12 cellular contexts compared by ENCODE assay signal in the genomic region with DNA sequence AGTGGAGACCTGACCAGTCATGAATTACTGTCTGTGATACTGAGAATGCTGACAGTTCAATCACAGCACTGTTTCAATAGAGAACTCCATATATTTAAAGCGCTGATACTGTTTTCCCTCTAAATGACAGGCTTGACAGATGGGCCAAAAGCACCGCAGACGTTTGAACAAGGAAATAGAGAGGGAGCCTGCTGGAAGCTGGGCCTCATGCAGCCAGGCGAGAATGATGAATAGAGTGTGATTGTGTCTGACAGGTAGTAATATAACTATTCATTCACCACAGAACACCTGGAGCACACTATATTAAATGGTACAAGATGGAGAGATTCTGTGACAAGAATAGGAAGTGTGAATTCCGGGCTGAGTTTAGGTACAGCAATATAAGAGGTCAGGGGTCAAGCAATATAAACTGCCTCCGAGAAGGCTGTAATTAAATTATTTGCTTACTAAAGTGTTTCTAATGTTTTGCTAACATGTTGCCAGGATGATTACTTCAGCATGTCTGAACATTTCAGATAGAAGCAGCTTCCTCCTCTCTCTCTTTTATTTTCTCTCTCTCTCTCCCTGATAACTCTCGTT.
A peak's percentile ranks its signal among the peaks of the same experiment; 100 is the strongest.
DNase-seq lines count a peak whose midpoint lies in the region; ATAC-seq, FAIRE-seq and TF ChIP-seq lines count a peak whose summit lies in the region.
"Had no signal": no experiment of that assay in that cellular context is flagged by ENCODE, and none has a peak within 500 bp of the region (broad histone marks: within the 10 kb centered on the region; RNA-seq: fewer than 3 reads in every experiment).

No MANE protein-coding gene starts in this region.

- peaks cover 74% of the 10 kb centered on the region for H3K4me1 ChIP-seq in HUES48 (ENCODE audit: control insufficient read depth, insufficient read depth, low read length)
- peaks cover 4 to 15% of the 10 kb centered on the region in 2 donors for H3K4me1 ChIP-seq in kidney (ENCODE audit: control insufficient read depth in 1 of 2, insufficient read depth in 1 of 2, low read depth in 1 of 2, low read length in 2 of 2)

- H3K9me3 ChIP-seq in HUES48 (ENCODE audit: control insufficient read depth, insufficient read depth, low read length) (no peaks in the 10 kb centered on the region), kidney (ENCODE audit: control insufficient read depth in 1 of 2, low read length in 2 of 2) (no peaks in the 10 kb centered on the region)
- H3K9me3 ChIP-seq: spleen had no signal

- peak overlapping the region; percentile 57 for H3K27ac Mint-ChIP-seq in chondrocyte (ENCODE audit: unreplicated experiment)
- H3K27ac Mint-ChIP-seq in progenitor cell of endocrine pancreas: peak overlapping the region; percentile 93
- H3K27ac Mint-ChIP-seq: activated T-cell treated with anti-CD3 and anti-CD28 coated beads, Interleukin-2, amount 50 U/mL, for 72 hours had no signal

- peaks cover 47% of the 10 kb centered on the region for H3K4me1 Mint-ChIP-seq in chondrocyte (ENCODE audit: low read depth)
- H3K4me1 Mint-ChIP-seq in progenitor cell of endocrine pancreas (ENCODE audit: low read depth): peaks cover 59% of the 10 kb centered on the region

- H3K27me3 ChIP-seq in HUES48 (ENCODE audit: control insufficient read depth, insufficient read depth, low read length): no peaks in the 10 kb centered on the region
- H3K27me3 ChIP-seq: spleen had no signal

- H3K9me3 Mint-ChIP-seq in chondrocyte (ENCODE audit: low read depth) (no peaks in the 10 kb centered on the region), progenitor cell of endocrine pancreas (ENCODE audit: low read depth) (no peaks in the 10 kb centered on the region)
- H3K9me3 Mint-ChIP-seq: activated T-cell treated with anti-CD3 and anti-CD28 coated beads, Interleukin-2, amount 50 U/mL, for 72 hours had no signal

- H3K4me3 Mint-ChIP-seq in chondrocyte (ENCODE audit: unreplicated experiment) (no peak overlapping the region), progenitor cell of endocrine pancreas (ENCODE audit: low read depth) (no peak overlapping the region)
- H3K4me3 Mint-ChIP-seq: activated T-cell treated with anti-CD3 and anti-CD28 coated beads, Interleukin-2, amount 50 U/mL, for 72 hours had no signal

- no peak for FAIRE-seq in kidney (lab: Jason Lieb, UNC)

- intact Hi-C loops in kidney (cut with DNase I): no loop called here

- H3K36me3 Mint-ChIP-seq in chondrocyte (ENCODE audit: low read depth) (no peaks in the 10 kb centered on the region), progenitor cell of endocrine pancreas (ENCODE audit: insufficient read depth) (no peaks in the 10 kb centered on the region)

- H3K9ac ChIP-seq in HUES48 (ENCODE audit: low read depth, low read length): no peak overlapping the region
- H3K9ac ChIP-seq in kidney (ENCODE audit: low read length in 2 of 2): no peak overlapping the region

- H3K27ac ChIP-seq in HUES48 (ENCODE audit: low read depth, low read length): peak overlapping the region; percentile 44
- H3K27ac ChIP-seq in kidney (ENCODE audit: low read depth in 2 of 2, low read length in 2 of 2): no peak overlapping the region
- H3K27ac ChIP-seq: spleen had no signal

- H3K27me3 Mint-ChIP-seq in chondrocyte (ENCODE audit: low read depth) (no peaks in the 10 kb centered on the region), progenitor cell of endocrine pancreas (no peaks in the 10 kb centered on the region)

- TF ChIP-seq CTCF in chondrocyte (IDR thresholded peaks at IDR 0.05) (no peak), progenitor cell of endocrine pancreas (IDR thresholded peaks at IDR 0.05; ENCODE audit: unreplicated experiment) (no peak), kidney (IDR thresholded peaks at IDR 0.05; ENCODE audit: borderline replicate concordance, extremely low read depth, insufficient read depth) (no peak)

- ATAC-seq in SK-N-SH treated with all-trans-retinoic acid at 6 μM for 48 hours (no peak), HG02623 (IDR thresholded peaks at IDR 0.05; ENCODE audit: unreplicated experiment) (no peak)
- ATAC-seq: activated T-cell treated with anti-CD3 and anti-CD28 coated beads, Interleukin-2, amount 50 U/mL, for 72 hours had no signal

- no peak overlapping the region for H3K4me3 ChIP-seq in HUES48 (ENCODE audit: low read depth, low read length)
- H3K4me3 ChIP-seq in kidney (ENCODE audit: low read length in 2 of 2): no peak overlapping the region
- H3K4me3 ChIP-seq: spleen had no signal

- DNase-seq in NCI-H2227 (lab: John Stamatoyannopoulos, UW; ENCODE audit: unreplicated experiment) (peak; percentile 81), chondrocyte (ENCODE audit: low spot score) (no peak), progenitor cell of endocrine pancreas (ENCODE audit: low spot score, unreplicated experiment) (no peak), kidney (no peak), occipital lobe (lab: John Stamatoyannopoulos, UW) (no peak)
- DNase-seq: activated T-cell treated with anti-CD3 and anti-CD28 coated beads, Interleukin-2, amount 50 U/mL, for 72 hours; effector memory CD4-positive, alpha-beta T cell; GF-D8; spleen had no signal

- H3K36me3 ChIP-seq in HUES48 (ENCODE audit: control insufficient read depth, insufficient read depth, low read length) (no peaks in the 10 kb centered on the region), kidney (ENCODE audit: control insufficient read depth in 1 of 2, insufficient read depth in 2 of 2, low read length in 2 of 2) (no peaks in the 10 kb centered on the region)
- H3K36me3 ChIP-seq: spleen had no signal

TF ChIP-seq in SK-N-SH treated with all-trans-retinoic acid at 6 μM for 48 hours, 23 proteins besides CTCF, POLR2A, EP300 and RAD21 (continues in another document):
- TF ChIP-seq, protein P1, sequence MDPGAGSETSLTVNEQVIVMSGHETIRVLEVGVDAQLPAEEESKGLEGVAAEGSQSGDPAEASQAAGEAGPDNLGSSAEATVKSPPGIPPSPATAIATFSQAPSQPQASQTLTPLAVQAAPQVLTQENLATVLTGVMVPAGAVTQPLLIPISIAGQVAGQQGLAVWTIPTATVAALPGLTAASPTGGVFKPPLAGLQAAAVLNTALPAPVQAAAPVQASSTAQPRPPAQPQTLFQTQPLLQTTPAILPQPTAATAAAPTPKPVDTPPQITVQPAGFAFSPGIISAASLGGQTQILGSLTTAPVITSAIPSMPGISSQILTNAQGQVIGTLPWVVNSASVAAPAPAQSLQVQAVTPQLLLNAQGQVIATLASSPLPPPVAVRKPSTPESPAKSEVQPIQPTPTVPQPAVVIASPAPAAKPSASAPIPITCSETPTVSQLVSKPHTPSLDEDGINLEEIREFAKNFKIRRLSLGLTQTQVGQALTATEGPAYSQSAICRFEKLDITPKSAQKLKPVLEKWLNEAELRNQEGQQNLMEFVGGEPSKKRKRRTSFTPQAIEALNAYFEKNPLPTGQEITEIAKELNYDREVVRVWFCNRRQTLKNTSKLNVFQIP (CRISPR knock-in tag; IDR thresholded peaks at IDR 0.05; ENCODE audit: borderline replicate concordance, low read depth): no peak
- TF ChIP-seq ESRRG (CRISPR knock-in tag; IDR thresholded peaks at IDR 0.05) (no peak), ZNF8 (CRISPR knock-in tag; IDR thresholded peaks at IDR 0.05) (no peak), PPARA (CRISPR knock-in tag; IDR thresholded peaks at IDR 0.05; ENCODE audit: borderline replicate concordance) (no peak), ZFP30 (CRISPR knock-in tag; IDR thresholded peaks at IDR 0.05) (no peak), TOX (CRISPR knock-in tag; IDR thresholded peaks at IDR 0.05; ENCODE audit: borderline replicate concordance) (no peak), CSDC2 (CRISPR knock-in tag; IDR thresholded peaks at IDR 0.05) (no peak), SNAI2 (CRISPR knock-in tag; IDR thresholded peaks at IDR 0.05) (no peak), ARNTL (CRISPR knock-in tag; IDR thresholded peaks at IDR 0.05; ENCODE audit: borderline replicate concordance, low read depth) (no peak), TSHZ2 (CRISPR knock-in tag; IDR thresholded peaks at IDR 0.05) (no peak)
- TF ChIP-seq, protein P2, sequence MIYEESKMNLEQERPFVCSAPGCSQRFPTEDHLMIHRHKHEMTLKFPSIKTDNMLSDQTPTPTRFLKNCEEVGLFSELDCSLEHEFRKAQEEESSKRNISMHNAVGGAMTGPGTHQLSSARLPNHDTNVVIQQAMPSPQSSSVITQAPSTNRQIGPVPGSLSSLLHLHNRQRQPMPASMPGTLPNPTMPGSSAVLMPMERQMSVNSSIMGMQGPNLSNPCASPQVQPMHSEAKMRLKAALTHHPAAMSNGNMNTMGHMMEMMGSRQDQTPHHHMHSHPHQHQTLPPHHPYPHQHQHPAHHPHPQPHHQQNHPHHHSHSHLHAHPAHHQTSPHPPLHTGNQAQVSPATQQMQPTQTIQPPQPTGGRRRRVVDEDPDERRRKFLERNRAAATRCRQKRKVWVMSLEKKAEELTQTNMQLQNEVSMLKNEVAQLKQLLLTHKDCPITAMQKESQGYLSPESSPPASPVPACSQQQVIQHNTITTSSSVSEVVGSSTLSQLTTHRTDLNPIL (CRISPR knock-in tag; IDR thresholded peaks at IDR 0.05; ENCODE audit: low read depth): no peak
